ENCODE assay signal across 1 cellular context in genomic region chr1:210233495-210234253, GRCh38.
TF ChIP-seq lines count a peak whose summit lies in the region.

No MANE protein-coding gene starts in this region.

TF ChIP-seq in HepG2, 621 proteins besides CTCF, POLR2A, EP300 and RAD21 (continued from another document):
- no peak for TF ChIP-seq ZNF619 (CRISPR knock-in tag; IDR thresholded peaks at IDR 0.05)
- TF ChIP-seq, protein P1, sequence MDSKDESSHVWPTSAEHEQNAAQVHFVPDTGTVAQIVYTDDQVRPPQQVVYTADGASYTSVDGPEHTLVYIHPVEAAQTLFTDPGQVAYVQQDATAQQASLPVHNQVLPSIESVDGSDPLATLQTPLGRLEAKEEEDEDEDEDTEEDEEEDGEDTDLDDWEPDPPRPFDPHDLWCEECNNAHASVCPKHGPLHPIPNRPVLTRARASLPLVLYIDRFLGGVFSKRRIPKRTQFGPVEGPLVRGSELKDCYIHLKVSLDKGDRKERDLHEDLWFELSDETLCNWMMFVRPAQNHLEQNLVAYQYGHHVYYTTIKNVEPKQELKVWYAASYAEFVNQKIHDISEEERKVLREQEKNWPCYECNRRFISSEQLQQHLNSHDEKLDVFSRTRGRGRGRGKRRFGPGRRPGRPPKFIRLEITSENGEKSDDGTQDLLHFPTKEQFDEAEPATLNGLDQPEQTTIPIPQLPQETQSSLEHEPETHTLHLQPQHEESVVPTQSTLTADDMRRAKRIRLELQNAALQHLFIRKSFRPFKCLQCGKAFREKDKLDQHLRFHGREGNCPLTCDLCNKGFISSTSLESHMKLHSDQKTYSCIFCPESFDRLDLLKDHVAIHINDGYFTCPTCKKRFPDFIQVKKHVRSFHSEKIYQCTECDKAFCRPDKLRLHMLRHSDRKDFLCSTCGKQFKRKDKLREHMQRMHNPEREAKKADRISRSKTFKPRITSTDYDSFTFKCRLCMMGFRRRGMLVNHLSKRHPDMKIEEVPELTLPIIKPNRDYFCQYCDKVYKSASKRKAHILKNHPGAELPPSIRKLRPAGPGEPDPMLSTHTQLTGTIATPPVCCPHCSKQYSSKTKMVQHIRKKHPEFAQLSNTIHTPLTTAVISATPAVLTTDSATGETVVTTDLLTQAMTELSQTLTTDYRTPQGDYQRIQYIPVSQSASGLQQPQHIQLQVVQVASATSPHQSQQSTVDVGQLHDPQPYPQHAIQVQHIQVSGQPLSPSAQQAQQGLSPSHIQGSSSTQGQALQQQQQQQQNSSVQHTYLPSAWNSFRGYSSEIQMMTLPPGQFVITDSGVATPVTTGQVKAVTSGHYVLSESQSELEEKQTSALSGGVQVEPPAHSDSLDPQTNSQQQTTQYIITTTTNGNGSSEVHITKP (CRISPR knock-in tag; IDR thresholded peaks at IDR 0.05; ENCODE audit: low read depth), result no peak
- TF ChIP-seq TBX2 (CRISPR knock-in tag; IDR thresholded peaks at IDR 0.05; ENCODE audit: borderline replicate concordance), result peak; percentile 26; the same call in 1 of the 2 replicates
- peak; percentile 29 for TF ChIP-seq HNRNPLL (IDR thresholded peaks at IDR 0.05; ENCODE audit: low read depth, low read length, poor library complexity, severe bottlenecking)
- 0 out of 2 replicates have a peak, but pooled peaks have one; percentile 21 for TF ChIP-seq PATZ1 (CRISPR knock-in tag; IDR thresholded peaks at IDR 0.05)
- TF ChIP-seq POLR2G (IDR thresholded peaks at IDR 0.05; ENCODE audit: low read depth, low read length), result no peak
- TF ChIP-seq BRCA1 (CRISPR knock-in tag; IDR thresholded peaks at IDR 0.05), result no peak
- peak; percentile 11; the same call in 1 of the 2 replicates for TF ChIP-seq MTF2 (CRISPR knock-in tag; IDR thresholded peaks at IDR 0.05; ENCODE audit: borderline replicate concordance)
- no peak for TF ChIP-seq BHLHE40 (IDR thresholded peaks at IDR 0.05; ENCODE audit: low read length)
- TF ChIP-seq ZNF780A (CRISPR knock-in tag; IDR thresholded peaks at IDR 0.05), result no peak
- TF ChIP-seq FOSL1 (CRISPR knock-in tag; IDR thresholded peaks at IDR 0.05; ENCODE audit: borderline replicate concordance), result no peak
- TF ChIP-seq FOXA1 (IDR thresholded peaks at IDR 0.05), result no peak
- peak; percentile 45; the same call in 1 of the 2 replicates for TF ChIP-seq FOXA1 (CRISPR knock-in tag; IDR thresholded peaks at IDR 0.05)
